ENCODE assay signal across 8 cellular contexts in the genomic region with DNA sequence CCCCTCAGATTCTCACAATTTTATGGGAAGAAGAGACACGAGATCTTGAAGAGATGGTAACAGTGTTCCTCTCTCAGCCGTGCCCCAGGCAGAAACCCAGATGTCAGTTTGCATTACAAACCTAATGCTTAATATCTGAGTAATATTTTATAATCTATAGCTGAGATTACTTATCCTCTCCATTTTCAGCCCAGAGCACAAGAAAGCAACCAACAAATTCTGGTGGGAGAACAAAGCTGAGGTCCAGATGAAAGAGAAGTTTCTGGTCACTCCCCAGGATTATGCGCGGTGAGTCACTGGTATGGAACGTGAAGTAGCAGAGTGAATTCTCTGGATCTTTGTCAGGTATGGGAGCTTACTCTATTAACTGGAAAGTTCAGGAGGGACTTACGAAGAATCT. TPM values are rescaled to one million over a fixed set of nuclear protein-coding genes. Genes with fewer than 3 reads are reported as not detected.
DNase-seq lines count a peak whose midpoint lies in the region; ATAC-seq, FAIRE-seq and TF ChIP-seq lines count a peak whose summit lies in the region.

No MANE protein-coding gene starts in this region.

- H4K20me1 ChIP-seq in GM12878 (ENCODE audit: control insufficient read depth, insufficient read depth): no peaks in the 10 kb centered on the region

- no peak for TF ChIP-seq EP300 in GM12878 (IDR thresholded peaks at IDR 0.05; ENCODE audit: borderline replicate concordance in 1 of 2, control insufficient read depth in 1 of 2, low read depth in 2 of 2, low read length in 2 of 2)

- FAIRE-seq in HTR-8/SVneo (lab: Jason Lieb, UNC) (peak; percentile 33), GM12878 (lab: Jason Lieb, UNC) (no peak)

- H3K27me3 ChIP-seq in GM12878 (replicated peaks in 1 of 2; ENCODE audit: control insufficient read depth in 2 of 2, insufficient read depth in 2 of 2, low read length in 1 of 2): no peaks in the 10 kb centered on the region
- H3K27me3 ChIP-seq in right lobe of liver: no peaks in the 10 kb centered on the region

- peak overlapping the region; percentile 63 for H3K4me2 ChIP-seq in GM12878 (ENCODE audit: control insufficient read depth, insufficient read depth)

- no TSS peak for BruUV-seq in GM12878 (replicated peaks; lab: Mats Ljungman, UMichigan)

- RAD21 ChIA-PET in GM12878 (lab: Charles Lee; ENCODE audit: unreplicated experiment): no interaction called here

- 63% methylated on average over 6 of the region's 6 CpGs for WGBS in GM12878 (ENCODE audit: insufficient coverage, insufficient replicate concordance, low lambda C conversion rate, missing lambda C conversion rate)
- 63% methylated on average over 6 of the region's 6 CpGs for WGBS in right lobe of liver (ENCODE audit: insufficient coverage, low coverage, low lambda C conversion rate, missing lambda C conversion rate)
- WGBS in urinary bladder: 44% methylated on average over 6 of the region's 6 CpGs

- no peak overlapping the region for H2AFZ ChIP-seq in GM12878 (ENCODE audit: control insufficient read depth, low read depth, low read length)

- in situ Hi-C loops in GM12878 (cut with MboI): no loop called here

- POLR2A ChIA-PET in GM12878 (lab: Charles Lee): interaction anchor here (1.0 to 1.9 kb wide), 3 partner anchors 16 to 108 kb away, joined by 3 to 9 read pairs (median 5); a partner anchor contains a TSS

- TF ChIP-seq POLR2A in GM12878 (IDR thresholded peaks at IDR 0.05; ENCODE audit: low read depth, low read length): no peak
- no peak for TF ChIP-seq POLR2A in right lobe of liver (IDR thresholded peaks at IDR 0.05)

- TF ChIP-seq CTCF in GM12878 (IDR thresholded peaks at IDR 0.05 in 2 of 3, conservative IDR thresholded peaks at IDR 0.05 in 1 of 3; ENCODE audit: control insufficient read depth in 2 of 3, extremely low read depth in 1 of 3, insufficient read depth in 1 of 3, low read depth in 3 of 3, low read length in 3 of 3) (no peak), right lobe of liver (IDR thresholded peaks at IDR 0.05) (no peak)

- ATAC-seq in GM12878 (no peak), right lobe of liver (no peak), GM18502 (IDR thresholded peaks at IDR 0.05; ENCODE audit: poor library complexity, unreplicated experiment) (no peak), HG03280 (IDR thresholded peaks at IDR 0.05; ENCODE audit: unreplicated experiment) (no peak)

- CTCF ChIA-PET in GM12878 (lab: Yijun Ruan, JAX): interaction anchor here (2.2 kb wide), 1 partner anchor 325 kb away, joined by 5 read pairs; no protein-coding TSS in a partner anchor

- H3K4me3 ChIP-seq in GM12878 (peak overlapping the region; percentile 91), right lobe of liver (peak overlapping the region; percentile 90 to 97 (median 97)), urinary bladder (ENCODE audit: low read depth, low read length) (peak overlapping the region; percentile 73)

- no peak for TF ChIP-seq RAD21 in GM12878 (IDR thresholded peaks at IDR 0.05; ENCODE audit: insufficient read depth, low read depth, low read length)

- H3K79me2 ChIP-seq in GM12878 (ENCODE audit: control insufficient read depth, insufficient read depth, low read length): peaks cover 24% of the 10 kb centered on the region

- DNase-seq in AG20443 (ENCODE audit: low spot score) (peak; percentile 59), HTR-8/SVneo (ENCODE audit: insufficient read length, low spot score) (peak; percentile 73), GM12878 (ENCODE audit: low read depth, low spot score) (no peak), right lobe of liver (no peak), nucleus accumbens (lab: John Stamatoyannopoulos, UW) (no peak)

- H3K27ac ChIP-seq in GM12878 (ENCODE audit: control insufficient read depth, insufficient read depth): no peak overlapping the region
- H3K27ac ChIP-seq in right lobe of liver: no peak overlapping the region
- H3K27ac ChIP-seq in urinary bladder (ENCODE audit: low read depth): no peak overlapping the region

- H3K9me3 ChIP-seq in GM12878 (replicated peaks; ENCODE audit: control insufficient read depth, insufficient read depth, low read length) (no peaks in the 10 kb centered on the region), right lobe of liver (no peaks in the 10 kb centered on the region)

- H3K4me1 ChIP-seq in GM12878 (ENCODE audit: control insufficient read depth, insufficient read depth, low read length): no peaks in the 10 kb centered on the region; the same call in none of the 2 replicates
- H3K4me1 ChIP-seq in right lobe of liver: peaks cover 0 to 13% (median 6%) of the 10 kb centered on the region in 4 donors
- no peaks in the 10 kb centered on the region for H3K4me1 ChIP-seq in urinary bladder (ENCODE audit: insufficient read depth)

- H3K9ac ChIP-seq in GM12878 (ENCODE audit: control insufficient read depth, insufficient read depth, low read length): peak overlapping the region; percentile 74

- SMC1A ChIA-PET in GM12878 (lab: Charles Lee; ENCODE audit: uncharacterized antibody, unreplicated experiment): interaction anchor here (1.1 to 5.7 kb wide), 4 partner anchors 19 to 69 kb away, joined by 3 to 26 read pairs (median 3); a partner anchor contains a TSS

- intact Hi-C loops in GM12878 (cut with micrococcal nuclease; ENCODE audit: unreplicated experiment): no loop called here
- intact Hi-C loops in right lobe of liver (cut with DNase I): no loop called here

- H3K36me3 ChIP-seq in GM12878 (ENCODE audit: control insufficient read depth in 2 of 2, insufficient read depth in 2 of 2, low read length in 1 of 2) (0 out of 4 replicates have a peak, but pooled peaks cover 0 to 2% of the 10 kb centered on the region in 2 experiments), right lobe of liver (peaks cover 0 to 30% (median 10%) of the 10 kb centered on the region in 4 donors), urinary bladder (ENCODE audit: insufficient read depth) (no peaks in the 10 kb centered on the region)

RNA-seq across cellular contexts. Expression of a gene that starts 0.9 kb away (rescaled TPM):
- 125 and 142 TPM in 2 replicates for total RNA-seq in GM12878 (2013; cell fraction: nucleolus; rRNA removed)
- total RNA-seq in GM12878 (2014; rRNA removed) (31.1 and 35.5 TPM in 2 replicates), GM12878 (2014; rRNA removed; fragmentation: Illumina TruSeq; extraction: Trizol) (26.7 and 30.7 TPM in 2 replicates), GM12878 (2021) (19.0 and 24.0 TPM in 2 replicates), right lobe of liver (10 to 100 TPM; 11.5 to 16.7 (median 13.0) TPM), urinary bladder (34.3 TPM)
- polyA plus RNA-seq in GM12878 (2011; ENCODE audit: low read depth): 12.6 TPM
- polyA plus RNA-seq in GM12878 (2011; rRNA removed) (26.4 and 31.1 TPM in 2 replicates), GM12878 (2014; fragmentation: Illumina TruSeq; extraction: Trizol) (17.1 and 19.5 TPM in 2 replicates), GM12878 (2014; fragmentation: Nextera tagmentation; extraction: Ambion mirVana) (1 to 10 TPM; 4.8 to 8.2 TPM), GM12878 (2014; rRNA removed) (33.7 and 37.1 TPM in 2 replicates), GM12878 (2016; fragmentation: Nextera tagmentation; extraction: Ambion mirVana) (10 to 100 TPM; 19.3 to 24.2 TPM), urinary bladder (12.8 TPM)
- polyA plus RNA-seq in GM12878 (2011; cell fraction: cytosol; rRNA removed): 10.8 and 16.9 TPM in 2 replicates
- polyA plus RNA-seq in GM12878 (2011; cell fraction: nucleus; rRNA removed): 52.1 and 66.2 TPM in 2 replicates
- 12.7 and 17.2 TPM in 2 replicates for polyA plus RNA-seq in GM12878 (2012)
- polyA minus RNA-seq in GM12878 (2011; rRNA and poly(A)+ RNA removed): 22.2 and 24.3 TPM in 2 replicates
- polyA minus RNA-seq in GM12878 (2011; cell fraction: cytosol; rRNA and poly(A)+ RNA removed): 11.2 and 11.5 TPM in 2 replicates
- 24.2 and 40.4 TPM in 2 replicates for polyA minus RNA-seq in GM12878 (2011; cell fraction: nucleus; rRNA and poly(A)+ RNA removed)

RNA-seq across cellular contexts. Expression of a gene that starts 19.3 kb away (rescaled TPM):
- total RNA-seq in GM12878 (2013; cell fraction: nucleolus; rRNA removed): 240 and 366 TPM in 2 replicates
- total RNA-seq in GM12878 (2014; rRNA removed): 886 and 1,063 TPM in 2 replicates
- 3,203 and 3,262 TPM in 2 replicates for total RNA-seq in GM12878 (2014; rRNA removed; fragmentation: Illumina TruSeq; extraction: Trizol)
- 1,627 and 1,676 TPM in 2 replicates for total RNA-seq in GM12878 (2021)
- polyA plus RNA-seq in GM12878 (2011; ENCODE audit: low read depth): 10,130 TPM
- 1,188 and 1,624 TPM in 2 replicates for polyA plus RNA-seq in GM12878 (2011; rRNA removed)
- 1,068 and 1,259 TPM in 2 replicates for polyA plus RNA-seq in GM12878 (2011; cell fraction: cytosol; rRNA removed)
- 573 and 676 TPM in 2 replicates for polyA plus RNA-seq in GM12878 (2011; cell fraction: nucleus; rRNA removed)
- 2,542 and 2,883 TPM in 2 replicates for polyA plus RNA-seq in GM12878 (2012)
- polyA plus RNA-seq in GM12878 (2014; fragmentation: Illumina TruSeq; extraction: Trizol): 3,746 and 5,671 TPM in 2 replicates
- polyA plus RNA-seq in GM12878 (2014; fragmentation: Nextera tagmentation; extraction: Ambion mirVana): 1,000 to 10,000 TPM; 3,292 to 3,419 TPM
- polyA plus RNA-seq in GM12878 (2014; rRNA removed): 1,401 and 2,108 TPM in 2 replicates
- polyA plus RNA-seq in GM12878 (2016; fragmentation: Nextera tagmentation; extraction: Ambion mirVana): 1,000 to 10,000 TPM; 2,959 to 3,172 TPM
- polyA minus RNA-seq in GM12878 (2011; rRNA and poly(A)+ RNA removed): 195 and 260 TPM in 2 replicates
- polyA minus RNA-seq in GM12878 (2011; cell fraction: cytosol; rRNA and poly(A)+ RNA removed): 285 and 317 TPM in 2 replicates
- 42.4 and 48.0 TPM in 2 replicates for polyA minus RNA-seq in GM12878 (2011; cell fraction: nucleus; rRNA and poly(A)+ RNA removed)
- 100 to 1,000 TPM; 326 to 822 (median 376) TPM for total RNA-seq in right lobe of liver
- total RNA-seq in urinary bladder: 904 TPM
- polyA plus RNA-seq in urinary bladder: 1,476 TPM

RNA-seq across cellular contexts. Expression of a gene that starts 19.7 kb away (rescaled TPM):
- total RNA-seq in GM12878 (2013; cell fraction: nucleolus; rRNA removed): 40.8 and 43.0 TPM in 2 replicates
- total RNA-seq in GM12878 (2014; rRNA removed): 76.5 and 87.1 TPM in 2 replicates
- 66.1 and 69.1 TPM in 2 replicates for total RNA-seq in GM12878 (2014; rRNA removed; fragmentation: Illumina TruSeq; extraction: Trizol)
- total RNA-seq in GM12878 (2021): 62.7 and 62.8 TPM in 2 replicates
- polyA plus RNA-seq in GM12878 (2011; ENCODE audit: low read depth): 37.4 TPM
- polyA plus RNA-seq in GM12878 (2011; rRNA removed): 94.2 and 105 TPM in 2 replicates
- polyA plus RNA-seq in GM12878 (2011; cell fraction: cytosol; rRNA removed): 154 and 245 TPM in 2 replicates
- polyA plus RNA-seq in GM12878 (2011; cell fraction: nucleus; rRNA removed): 71.7 and 114 TPM in 2 replicates
- 53.1 and 53.9 TPM in 2 replicates for polyA plus RNA-seq in GM12878 (2012)
- polyA plus RNA-seq in GM12878 (2014; fragmentation: Illumina TruSeq; extraction: Trizol): 56.7 and 61.6 TPM in 2 replicates
- polyA plus RNA-seq in GM12878 (2014; fragmentation: Nextera tagmentation; extraction: Ambion mirVana): 100 to 1,000 TPM; 205 to 231 TPM
- polyA plus RNA-seq in GM12878 (2014; rRNA removed): 91.5 and 92.7 TPM in 2 replicates
- polyA plus RNA-seq in GM12878 (2016; fragmentation: Nextera tagmentation; extraction: Ambion mirVana): 100 to 1,000 TPM; 188 to 196 TPM
- 80.1 and 95.1 TPM in 2 replicates for polyA minus RNA-seq in GM12878 (2011; rRNA and poly(A)+ RNA removed)
- polyA minus RNA-seq in GM12878 (2011; cell fraction: cytosol; rRNA and poly(A)+ RNA removed): 9.5 and 15.8 TPM in 2 replicates
- 30.0 and 42.6 TPM in 2 replicates for polyA minus RNA-seq in GM12878 (2011; cell fraction: nucleus; rRNA and poly(A)+ RNA removed)
- total RNA-seq in right lobe of liver: 10 to 100 TPM; 17.2 to 46.3 (median 33.4) TPM
- total RNA-seq in urinary bladder: 40.6 TPM
- 59.3 TPM for polyA plus RNA-seq in urinary bladder

RNA-seq across cellular contexts. Expression of a gene that starts 27.3 kb away (rescaled TPM):
- total RNA-seq in GM12878 (2013; cell fraction: nucleolus; rRNA removed): not detected in 2 replicates
- total RNA-seq in GM12878 (2014; rRNA removed) (not detected in 2 replicates), GM12878 (2014; rRNA removed; fragmentation: Illumina TruSeq; extraction: Trizol) (not detected in 2 replicates), GM12878 (2021) (not detected in 2 replicates), right lobe of liver (not detected), urinary bladder (not detected)
- polyA plus RNA-seq in GM12878 (2011; ENCODE audit: low read depth): not detected
- polyA plus RNA-seq in GM12878 (2011; rRNA removed) (not detected in 2 replicates), GM12878 (2014; fragmentation: Illumina TruSeq; extraction: Trizol) (not detected in 2 replicates), GM12878 (2014; fragmentation: Nextera tagmentation; extraction: Ambion mirVana) (not detected), GM12878 (2014; rRNA removed) (not detected in 2 replicates), GM12878 (2016; fragmentation: Nextera tagmentation; extraction: Ambion mirVana) (not detected), urinary bladder (not detected)
- polyA plus RNA-seq in GM12878 (2011; cell fraction: cytosol; rRNA removed): not detected in 2 replicates
- not detected in 2 replicates for polyA plus RNA-seq in GM12878 (2011; cell fraction: nucleus; rRNA removed)
- polyA plus RNA-seq in GM12878 (2012): not detected in 2 replicates
- not detected in 2 replicates for polyA minus RNA-seq in GM12878 (2011; rRNA and poly(A)+ RNA removed)
- polyA minus RNA-seq in GM12878 (2011; cell fraction: cytosol; rRNA and poly(A)+ RNA removed): not detected in 2 replicates
- not detected in 2 replicates for polyA minus RNA-seq in GM12878 (2011; cell fraction: nucleus; rRNA and poly(A)+ RNA removed)

RNA-seq across cellular contexts. Expression of a gene that starts 31.9 kb away (rescaled TPM):
- 37.1 and 38.5 TPM in 2 replicates for total RNA-seq in GM12878 (2013; cell fraction: nucleolus; rRNA removed)
- total RNA-seq in GM12878 (2014; rRNA removed): 15.5 and 17.1 TPM in 2 replicates
- total RNA-seq in GM12878 (2014; rRNA removed; fragmentation: Illumina TruSeq; extraction: Trizol): 11.5 and 11.6 TPM in 2 replicates
- 19.2 and 20.6 TPM in 2 replicates for total RNA-seq in GM12878 (2021)
- 13.3 TPM for polyA plus RNA-seq in GM12878 (2011; ENCODE audit: low read depth)
- polyA plus RNA-seq in GM12878 (2011; rRNA removed): 22.0 and 29.7 TPM in 2 replicates
- polyA plus RNA-seq in GM12878 (2011; cell fraction: cytosol; rRNA removed): 45.9 and 47.6 TPM in 2 replicates
- polyA plus RNA-seq in GM12878 (2011; cell fraction: nucleus; rRNA removed): 136 and 177 TPM in 2 replicates
- polyA plus RNA-seq in GM12878 (2012): 13.9 and 18.0 TPM in 2 replicates
- polyA plus RNA-seq in GM12878 (2014; fragmentation: Illumina TruSeq; extraction: Trizol): 16.4 and 20.1 TPM in 2 replicates
- polyA plus RNA-seq in GM12878 (2014; fragmentation: Nextera tagmentation; extraction: Ambion mirVana): 10 to 100 TPM; 11.9 to 12.1 TPM
- 25.3 and 25.8 TPM in 2 replicates for polyA plus RNA-seq in GM12878 (2014; rRNA removed)
- 10 to 100 TPM; 24.2 to 27.8 TPM for polyA plus RNA-seq in GM12878 (2016; fragmentation: Nextera tagmentation; extraction: Ambion mirVana)
- 40.1 and 45.7 TPM in 2 replicates for polyA minus RNA-seq in GM12878 (2011; rRNA and poly(A)+ RNA removed)
- 5.3 and 8.1 TPM in 2 replicates for polyA minus RNA-seq in GM12878 (2011; cell fraction: cytosol; rRNA and poly(A)+ RNA removed)
- 21.5 and 27.0 TPM in 2 replicates for polyA minus RNA-seq in GM12878 (2011; cell fraction: nucleus; rRNA and poly(A)+ RNA removed)
- total RNA-seq in right lobe of liver: 100 to 1,000 TPM in 4 of 6 experiments, 10 to 100 TPM in 2; 78.5 to 177 (median 147) TPM
- total RNA-seq in urinary bladder: 5.2 TPM
- polyA plus RNA-seq in urinary bladder: 9.8 TPM

Comparison
In these comparisons a context has a peak if more than half of its experiments do, and no peak if none do; other contexts are left out.
1. DNase-seq: peak in AG20443 (single experiment) and HTR-8/SVneo (single experiment); none in GM12878 (single experiment), right lobe of liver (0 of 3) and nucleus accumbens (0 of 56).
2. Peak in every context shown above with its lines, with median percentiles within 50 percentile points of each other: H3K4me3 ChIP-seq.